8 cellular contexts compared by ENCODE assay signal in the genomic region with DNA sequence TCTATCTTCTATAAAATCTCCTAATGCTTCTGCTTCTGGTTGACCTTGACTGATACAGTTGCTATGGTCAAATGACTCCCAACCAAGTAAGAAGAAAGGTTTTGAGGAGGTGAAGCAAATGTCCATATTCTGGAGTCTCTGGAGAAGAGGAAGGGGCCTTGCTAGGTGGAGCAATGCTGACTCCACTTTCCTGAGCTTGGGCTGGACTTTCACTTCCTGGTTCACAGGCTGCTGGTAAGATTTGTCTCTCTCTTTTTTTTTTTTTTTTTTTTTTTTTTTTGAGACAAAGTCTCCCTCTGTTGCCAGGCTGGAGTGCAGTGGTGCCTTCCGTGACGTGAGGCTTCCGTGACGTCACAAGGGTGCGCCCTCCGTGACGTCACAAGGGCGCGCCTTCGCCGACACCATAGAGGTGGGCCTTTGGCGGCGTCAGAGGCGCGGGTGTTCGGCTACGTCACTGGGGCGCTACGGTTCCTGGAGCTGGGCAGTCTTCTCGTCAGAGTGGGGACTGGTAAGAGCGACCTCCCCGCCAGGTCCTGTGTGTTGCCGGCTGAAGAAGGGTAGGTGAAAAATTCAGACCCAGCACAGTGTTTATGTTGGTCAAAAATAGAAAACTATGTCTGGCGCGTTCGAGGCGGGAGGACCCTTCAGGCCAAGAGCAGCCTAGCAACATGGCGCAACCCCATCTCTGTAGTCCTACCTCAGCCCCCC.
DNase-seq lines count a peak whose midpoint lies in the region; ATAC-seq and TF ChIP-seq lines count a peak whose summit lies in the region.
"Not testable (repeated sequence)": the region's sequence is repeated elsewhere in the genome, so short reads cannot be mapped to it uniquely, and the experiment has no call there.

No MANE protein-coding gene starts in this region.

- H3K27ac Mint-ChIP-seq in activated naive CD4-positive, alpha-beta T cell treated with anti-CD3 and anti-CD28 coated beads, Interleukin-2, amount 50 U/mL, for 24 hours = peak overlapping the region; percentile 98

- not testable (repeated sequence) for H3K9me3 Mint-ChIP-seq in activated naive CD4-positive, alpha-beta T cell treated with anti-CD3 and anti-CD28 coated beads, Interleukin-2, amount 50 U/mL, for 24 hours

- not testable (repeated sequence) for H3K9me2 ChIP-seq in Loucy (replicated peaks; ENCODE audit: low read depth, low read length)

- 3% methylated on average over 6 of the region's 28 CpGs; no CpG with 5 or more reads in 1 of the 2 donors for WGBS in gastroesophageal sphincter (ENCODE audit: low coverage in 1 of 2), 2 donors
- WGBS in stomach, 5 donors = 0 to 19% (median 13%) methylated on average over 26 to 28 of the region's 28 CpGs

- TF ChIP-seq POLR2A in gastroesophageal sphincter (IDR thresholded peaks at IDR 0.05) (peak; percentile 34 to 61), stomach (IDR thresholded peaks at IDR 0.05) (peak in 1 of 4 donors; percentile 14)

- H3K4me3 ChIP-seq in HAP-1 = peak overlapping the region; percentile 77
- peak overlapping the region; percentile 75 for H3K4me3 ChIP-seq in Loucy (ENCODE audit: low read length, poor library complexity, severe bottlenecking)
- peak overlapping the region; percentile 45 to 55 for H3K4me3 ChIP-seq in gastroesophageal sphincter
- peak overlapping the region; percentile 83 for H3K4me3 ChIP-seq in neuron (ENCODE audit: low read length)
- peak overlapping the region; percentile 38 to 59 (median 51) for H3K4me3 ChIP-seq in stomach

- peaks cover 14% of the 10 kb centered on the region for H3K4me1 Mint-ChIP-seq in activated naive CD4-positive, alpha-beta T cell treated with anti-CD3 and anti-CD28 coated beads, Interleukin-2, amount 50 U/mL, for 24 hours

- H3K4me2 ChIP-seq in Loucy (ENCODE audit: low read depth, low read length, poor library complexity, severe bottlenecking) = peak overlapping the region; percentile 79

- intact Hi-C loops in stomach (cut with DNase I; ENCODE audit: low total_unique reads) = not testable (repeated sequence)

- H3K27me3 ChIP-seq in HAP-1 (ENCODE audit: low read depth); gastroesophageal sphincter; neuron (ENCODE audit: insufficient read depth, low read length); stomach: not testable (repeated sequence)
- peaks cover 26% of the 10 kb centered on the region for H3K27me3 ChIP-seq in Loucy (ENCODE audit: insufficient read depth, low read length, poor library complexity, severe bottlenecking)

- TF ChIP-seq EP300 in gastroesophageal sphincter (IDR thresholded peaks at IDR 0.05); stomach (IDR thresholded peaks at IDR 0.05): not testable (repeated sequence)

- peak overlapping the region; percentile 70 for H3K9ac ChIP-seq in Loucy (ENCODE audit: low read depth, low read length, poor library complexity, severe bottlenecking)

- not testable (repeated sequence) for H3K79me2 ChIP-seq in Loucy (ENCODE audit: insufficient read depth, low read length)

- TF ChIP-seq CTCF in Loucy (conservative IDR thresholded peaks at IDR 0.05; ENCODE audit: low read length) = 0 out of 2 replicates have a peak, but pooled peaks have one; percentile 11
- TF ChIP-seq CTCF in gastroesophageal sphincter (IDR thresholded peaks at IDR 0.05) = peak in 2 of 4 experiments; percentile 35 to 49
- TF ChIP-seq CTCF in stomach (IDR thresholded peaks at IDR 0.05) = peak in 1 of 7 experiments; percentile 20

- H3K4me3 Mint-ChIP-seq in activated naive CD4-positive, alpha-beta T cell treated with anti-CD3 and anti-CD28 coated beads, Interleukin-2, amount 50 U/mL, for 24 hours = peak overlapping the region; percentile 96

- peak; percentile 83 for DNase-seq in GDM1 (lab: John Stamatoyannopoulos, UW)
- peak; percentile 73 to 93 for DNase-seq in HAP-1 (ENCODE audit: low spot score in 2 of 2)
- DNase-seq in stomach = peak; percentile 94

- H4K20me1 ChIP-seq in Loucy (ENCODE audit: insufficient read depth, low read length, poor library complexity, severe bottlenecking) = not testable (repeated sequence)

- in situ Hi-C loops in HAP-1 (cut with MboI; ENCODE audit: low sequenced_read_pairs) = not testable (repeated sequence)

- not testable (repeated sequence) for H3K9me3 ChIP-seq in HAP-1; Loucy (ENCODE audit: insufficient read depth, low read depth, low read length); gastroesophageal sphincter; neuron (ENCODE audit: low read length); stomach

- not testable (repeated sequence) for H3K4me1 ChIP-seq in HAP-1; Loucy (ENCODE audit: insufficient read depth, low read length, poor library complexity, severe bottlenecking); neuron (ENCODE audit: insufficient read depth, low read length)
- H3K4me1 ChIP-seq in gastroesophageal sphincter = peaks cover 0 to 13% (median 0%) of the 10 kb centered on the region in 3 donors
- H3K4me1 ChIP-seq in stomach = peaks cover 0 to 15% (median 2%) of the 10 kb centered on the region in 4 donors

- H3K36me3 Mint-ChIP-seq in activated naive CD4-positive, alpha-beta T cell treated with anti-CD3 and anti-CD28 coated beads, Interleukin-2, amount 50 U/mL, for 24 hours = not testable (repeated sequence)

- H3K36me3 ChIP-seq in HAP-1 (replicated peaks); Loucy (ENCODE audit: insufficient read depth, low read length); gastroesophageal sphincter; neuron (ENCODE audit: insufficient read depth, low read length): not testable (repeated sequence)
- H3K36me3 ChIP-seq in stomach = peaks cover 0 to 14% (median 4%) of the 10 kb centered on the region in 4 donors

- H2AFZ ChIP-seq in Loucy (ENCODE audit: low read length) (peak overlapping the region; percentile 78), neuron (ENCODE audit: low read depth, low read length) (peak overlapping the region; percentile 98)

- not testable (repeated sequence) for H3F3A ChIP-seq in Loucy (ENCODE audit: low read depth)

- ATAC-seq in SK-N-SH treated with all-trans-retinoic acid at 6 μM for 48 hours (peak; percentile 96), gastroesophageal sphincter (peak; percentile 98)

- peak overlapping the region; percentile 76 to 87 (median 80) for H3K27ac ChIP-seq in gastroesophageal sphincter
- H3K27ac ChIP-seq in stomach = peak overlapping the region; percentile 83 to 89 (median 85)

- H3K27me3 Mint-ChIP-seq in activated naive CD4-positive, alpha-beta T cell treated with anti-CD3 and anti-CD28 coated beads, Interleukin-2, amount 50 U/mL, for 24 hours = not testable (repeated sequence)

TF ChIP-seq in SK-N-SH treated with all-trans-retinoic acid at 6 μM for 48 hours, 23 proteins besides CTCF, POLR2A, EP300 and RAD21:
- TF ChIP-seq ZNF70 (CRISPR knock-in tag; IDR thresholded peaks at IDR 0.05) = peak; percentile 24; the same call in 1 of the 2 replicates
- TF ChIP-seq ZNF8 (CRISPR knock-in tag; IDR thresholded peaks at IDR 0.05) = 0 out of 2 replicates have a peak, but pooled peaks have one; percentile 39
- 0 out of 2 replicates have a peak, but pooled peaks have one; percentile 53 for TF ChIP-seq SNAI2 (CRISPR knock-in tag; IDR thresholded peaks at IDR 0.05)

Comparison
In these comparisons a context has a peak if more than half of its experiments do, and no peak if none do; other contexts are left out.
1. Peak in every context shown above with its lines: DNase-seq, ATAC-seq, H3K4me3 ChIP-seq and H3K27ac ChIP-seq.